14 cellular contexts compared by ENCODE assay signal in genomic region chr19:7953060-7953459, GRCh38. TPM values are rescaled to one million over a fixed set of nuclear protein-coding genes. Genes with fewer than 3 reads are reported as not detected.
DNase-seq lines count a peak whose midpoint lies in the region; FAIRE-seq and TF ChIP-seq lines count a peak whose summit lies in the region.
"Had no signal": no experiment of that assay in that cellular context is flagged by ENCODE, and none has a peak within 500 bp of the region (broad histone marks: within the 10 kb centered on the region; RNA-seq: fewer than 3 reads in every experiment).

No MANE protein-coding gene starts in this region.

- no peaks in the 10 kb centered on the region for H3K27me3 ChIP-seq in bronchial epithelial cell (ENCODE audit: control insufficient read depth, insufficient read depth, low read length)
- H3K27me3 ChIP-seq: sigmoid colon had no signal

- no peak for FAIRE-seq in bronchial epithelial cell (lab: Jason Lieb, UNC)

- in situ Hi-C loops in KBM-7 (cut with MboI; ENCODE audit: low pct_unique_long_range_greater_than_20kb, low sequenced_read_pairs) = no loop called here

- TF ChIP-seq CTCF in bronchial epithelial cell (IDR thresholded peaks at IDR 0.05; ENCODE audit: insufficient read depth, low read length, severe bottlenecking) = no peak

- H3K4me3 ChIP-seq in bronchial epithelial cell (ENCODE audit: low read depth, low read length) = no peak overlapping the region
- H3K4me3 ChIP-seq: coronary artery, sigmoid colon had no signal

- peak; percentile 60 for DNase-seq in Daoy (ENCODE audit: low read depth)
- DNase-seq in KBM-7 = peak; percentile 68
- peak; percentile 75 for DNase-seq in bronchial epithelial cell (ENCODE audit: low read depth)
- peak; percentile 47 for DNase-seq in left kidney (ENCODE audit: low read depth, low spot score)
- no peak for DNase-seq in SIG-M5 treated with dmso at 0.1 percent for 504 hours (lab: John Stamatoyannopoulos, UW; ENCODE audit: unreplicated experiment)
- DNase-seq in NCI-H2171 treated with DMSO at 0.1 percent for 48 hours (lab: John Stamatoyannopoulos, UW) = no peak
- DNase-seq in SW480 (ENCODE audit: low spot score) = no peak
- DNase-seq in stimulated activated CD4-positive, alpha-beta T cell treated with anti-CD3 and anti-CD28 coated beads, Interleukin-4, amount 100 ng/mL, for 1 hour = no peak
- DNase-seq: CD4-positive, alpha-beta memory T cell; NCI-H2081 treated with DMSO at 0.1 percent for 48 hours; nephron progenitor cell; sigmoid colon; T-helper 9 cell had no signal

- H3K36me3 ChIP-seq in bronchial epithelial cell (ENCODE audit: control insufficient read depth, insufficient read depth, low read length) = peaks cover 1% of the 10 kb centered on the region
- H3K36me3 ChIP-seq: sigmoid colon had no signal

RNA-seq across cellular contexts. Expression of gene TIMM44, which starts 9.6 kb away (rescaled TPM):
- total RNA-seq in Daoy (2014; rRNA removed; shearing (Covaris generic)) = 74.5 and 105 TPM in 2 replicates
- 96.1 and 146 TPM in 2 replicates for total RNA-seq in bronchial epithelial cell

RNA-seq across cellular contexts. Expression of gene CTXN1, which starts 27.1 kb away (rescaled TPM):
- 1.2 and 3.8 TPM in 2 replicates for total RNA-seq in Daoy (2014; rRNA removed; shearing (Covaris generic))
- total RNA-seq in bronchial epithelial cell = 0.26 and 0.77 TPM in 2 replicates
- total RNA-seq: CD4-positive, alpha-beta memory T cell had no signal

RNA-seq across cellular contexts. Expression of gene SNAPC2, which starts 32.9 kb away (rescaled TPM):
- total RNA-seq in Daoy (2014; rRNA removed; shearing (Covaris generic)) = 33.4 and 33.7 TPM in 2 replicates
- total RNA-seq in bronchial epithelial cell = 13.4 and 15.9 TPM in 2 replicates

RNA-seq across cellular contexts. Expression of gene TGFBR3L, which starts 38.4 kb away (rescaled TPM):
- 7.1 TPM in 1 of 2 replicates, not detected in the other for total RNA-seq in Daoy (2014; rRNA removed; shearing (Covaris generic))
- 1.8 and 1.9 TPM in 2 replicates for total RNA-seq in bronchial epithelial cell

RNA-seq across cellular contexts. Expression of gene MAP2K7, which starts 49.4 kb away (rescaled TPM):
- total RNA-seq in Daoy (2014; rRNA removed; shearing (Covaris generic)) = 8.4 and 8.8 TPM in 2 replicates
- total RNA-seq in bronchial epithelial cell = 10.0 and 11.9 TPM in 2 replicates

Comparison
In these comparisons a context has a peak if more than half of its experiments do, and no peak if none do; other contexts are left out.
1. DNase-seq: peak in Daoy (single experiment), KBM-7 (single experiment), bronchial epithelial cell (single experiment) and left kidney (single experiment); none in SIG-M5 treated with dmso at 0.1 percent for 504 hours (single experiment), NCI-H2171 treated with DMSO at 0.1 percent for 48 hours (single experiment), SW480 (single experiment) and stimulated activated CD4-positive, alpha-beta T cell treated with anti-CD3 and anti-CD28 coated beads, Interleukin-4, amount 100 ng/mL, for 1 hour (single experiment).